In the genomic region with DNA sequence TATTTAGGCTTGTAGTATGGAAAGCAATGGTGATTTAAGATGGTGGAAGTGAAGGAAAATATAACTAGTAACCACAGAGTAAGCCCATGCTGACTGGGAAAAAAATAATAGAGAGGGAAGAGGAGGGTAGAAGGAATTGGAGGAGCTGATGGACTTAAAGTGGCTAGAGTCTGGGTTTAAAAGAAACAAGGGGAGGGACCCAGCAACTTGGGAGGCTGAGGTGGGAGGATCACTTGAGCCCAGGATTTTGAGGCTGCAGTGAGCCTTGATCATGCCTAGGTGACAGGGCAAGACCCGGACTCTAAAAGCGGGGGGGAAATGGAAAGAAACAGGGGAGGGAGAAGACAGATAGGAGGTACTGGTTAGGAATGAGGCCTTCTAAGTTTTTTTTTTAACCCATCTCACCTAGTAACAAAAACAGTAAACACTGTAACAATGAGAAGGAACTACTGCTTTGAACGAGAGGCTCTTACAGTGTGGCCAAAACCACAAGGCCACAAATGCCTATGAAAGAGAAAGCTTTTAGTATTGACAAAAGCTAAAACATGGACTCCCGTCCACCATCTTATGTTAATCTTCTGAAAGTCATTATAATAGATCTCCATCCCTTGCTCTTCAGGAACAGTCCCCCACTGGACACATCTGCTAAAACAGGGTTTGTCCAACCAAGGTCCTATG, we compare ENCODE assay signal across 12 cellular contexts. TPM values are rescaled to one million over a fixed set of nuclear protein-coding genes. Genes with fewer than 3 reads are reported as not detected.
DNase-seq lines count a peak whose midpoint lies in the region; ATAC-seq lines count a peak whose summit lies in the region.
"Had no signal": no experiment of that assay in that cellular context is flagged by ENCODE, and none has a peak within 500 bp of the region (broad histone marks: within the 10 kb centered on the region; RNA-seq: fewer than 3 reads in every experiment).

No MANE protein-coding gene starts in this region.

- H3K9me3 Mint-ChIP-seq in immature natural killer cell = no peaks in the 10 kb centered on the region

- H3K27me3 Mint-ChIP-seq in immature natural killer cell (ENCODE audit: low read depth in 3 of 3) = peaks cover 0 to 4% (median 2%) of the 10 kb centered on the region in 3 donors

- peak; percentile 58 for ATAC-seq in GM18868 (IDR thresholded peaks at IDR 0.05; ENCODE audit: unreplicated experiment)
- peak; percentile 60 for ATAC-seq in HG02588 (IDR thresholded peaks at IDR 0.05; ENCODE audit: unreplicated experiment)
- ATAC-seq in HG03571 (IDR thresholded peaks at IDR 0.05; ENCODE audit: unreplicated experiment) = peak; percentile 63

- DNase-seq in immature natural killer cell = peak; percentile 51 to 62 (median 51)
- DNase-seq in activated effector memory CD4-positive, alpha-beta T cell treated with anti-CD3 and anti-CD28 coated beads, Interleukin-2, amount 50 U/mL, for 16 hours = no peak
- DNase-seq in NCI-H1417 (lab: John Stamatoyannopoulos, UW) = no peak
- DNase-seq in NOMO-1 treated with dmso at 0.1 percent for 144 hours (lab: John Stamatoyannopoulos, UW; ENCODE audit: unreplicated experiment) = no peak
- DNase-seq in OCI-M2 (lab: John Stamatoyannopoulos, UW; ENCODE audit: unreplicated experiment) = no peak
- DNase-seq: effector memory CD4-positive, alpha-beta T cell; EL; NCI-H2171 treated with DMSO at 0.1 percent for 48 hours had no signal

- peak overlapping the region; percentile 12 to 71 (median 52) for H3K27ac Mint-ChIP-seq in immature natural killer cell
- H3K27ac Mint-ChIP-seq: T-helper 1 cell treated with Interleukin-12 subunit alpha and Interleukin-12 subunit beta and Interleukin-4 antibody, amounts not matched to agents 30 μg/mL and 1 μg/mL, for 36 hours had no signal

- H3K4me1 Mint-ChIP-seq in immature natural killer cell = peaks cover 20 to 29% of the 10 kb centered on the region in 2 donors

- H3K36me3 Mint-ChIP-seq in immature natural killer cell = peaks cover 0 to 4% (median 0%) of the 10 kb centered on the region in 3 donors

- H3K4me3 Mint-ChIP-seq in immature natural killer cell = peak overlapping the region in 1 of 5 donors; percentile 1
- H3K4me3 Mint-ChIP-seq: T-helper 1 cell treated with Interleukin-12 subunit alpha and Interleukin-12 subunit beta and Interleukin-4 antibody, amounts not matched to agents 30 μg/mL and 1 μg/mL, for 36 hours had no signal

RNA-seq across cellular contexts. Expression of a gene that starts 26.6 kb away (rescaled TPM):
- 10 to 100 TPM; 11.0 to 21.2 (median 11.3) TPM for polyA plus RNA-seq in immature natural killer cell

RNA-seq across cellular contexts. Expression of a gene that starts 26.9 kb away (rescaled TPM):
- polyA plus RNA-seq in immature natural killer cell = 10 to 100 TPM; 12.7 to 17.8 (median 16.4) TPM

Comparison
In these comparisons a context has a peak if more than half of its experiments do, and no peak if none do; other contexts are left out.
1. DNase-seq: peak in immature natural killer cell (3 of 3); none in activated effector memory CD4-positive, alpha-beta T cell treated with anti-CD3 and anti-CD28 coated beads, Interleukin-2, amount 50 U/mL, for 16 hours (single experiment), NCI-H1417 (0 of 3), NOMO-1 treated with dmso at 0.1 percent for 144 hours (single experiment) and OCI-M2 (single experiment).
2. Peak in every context shown above with its lines, with median percentiles within 50 percentile points of each other: ATAC-seq.